ENCODE assay signal across 11 cellular contexts in the genomic region with DNA sequence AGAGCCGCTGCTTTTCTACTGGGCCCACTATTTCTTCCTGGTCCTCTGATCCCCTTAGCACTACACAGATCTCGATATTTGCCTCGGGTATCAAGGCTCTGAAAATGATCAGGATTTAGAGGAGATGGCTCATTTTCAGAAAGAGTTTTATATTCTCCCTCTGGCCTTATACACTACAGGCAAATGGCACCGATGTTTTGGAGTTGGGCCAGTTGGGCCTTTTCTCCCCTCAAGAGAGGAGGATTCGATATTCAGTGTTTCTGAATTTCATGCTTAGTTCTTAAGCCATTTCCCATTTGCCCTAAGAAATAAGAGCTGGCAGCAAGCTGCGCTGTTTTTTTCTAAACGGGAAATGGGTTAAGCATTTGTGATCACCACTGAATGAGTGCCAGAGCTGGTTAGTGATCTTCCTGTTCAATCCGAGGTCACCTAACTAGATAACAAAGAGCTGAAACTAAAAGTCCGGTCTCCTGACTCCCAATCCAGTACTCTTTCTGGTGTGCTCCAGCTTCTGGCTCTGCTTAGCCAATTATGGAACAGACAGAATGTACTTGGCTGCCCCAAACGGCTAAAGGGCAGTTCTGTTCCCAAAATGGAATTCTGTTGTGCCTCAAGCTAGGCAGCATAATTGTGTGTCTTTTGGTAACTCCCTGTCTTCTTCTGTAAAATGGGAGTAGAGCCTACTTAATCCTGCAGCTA. TPM values are rescaled to one million over a fixed set of nuclear protein-coding genes. Genes with fewer than 3 reads are reported as not detected.
DNase-seq lines count a peak whose midpoint lies in the region; ATAC-seq and TF ChIP-seq lines count a peak whose summit lies in the region.
"Had no signal": no experiment of that assay in that cellular context is flagged by ENCODE, and none has a peak within 500 bp of the region (broad histone marks: within the 10 kb centered on the region; RNA-seq: fewer than 3 reads in every experiment).

No MANE protein-coding gene starts in this region.

- H3K9ac ChIP-seq in colonic mucosa (ENCODE audit: low read depth in 2 of 2, low read length in 2 of 2): no peak overlapping the region

- H3K4me3 Mint-ChIP-seq in natural killer cell: no peak overlapping the region

- TF ChIP-seq CTCF in heart right ventricle (IDR thresholded peaks at IDR 0.05) (no peak), colonic mucosa (IDR thresholded peaks at IDR 0.05) (no peak), natural killer cell (IDR thresholded peaks at IDR 0.05) (no peak), upper lobe of left lung (IDR thresholded peaks at IDR 0.05) (no peak)

- no peak for TF ChIP-seq EP300 in upper lobe of left lung (IDR thresholded peaks at IDR 0.05)

- peaks cover 0 to 4% of the 10 kb centered on the region in 2 donors for H3K27me3 Mint-ChIP-seq in natural killer cell (ENCODE audit: low read depth in 2 of 2)
- H3K27me3 Mint-ChIP-seq: activated naive CD8-positive, alpha-beta T cell had no signal

- no peak for TF ChIP-seq POLR2A in upper lobe of left lung (IDR thresholded peaks at IDR 0.05)

- H3K27me3 ChIP-seq in heart right ventricle: no peaks in the 10 kb centered on the region
- no peaks in the 10 kb centered on the region for H3K27me3 ChIP-seq in colonic mucosa
- no peaks in the 10 kb centered on the region for H3K27me3 ChIP-seq in upper lobe of left lung

- H3K27ac ChIP-seq in heart right ventricle (peak overlapping the region in 9 of 10 donors; percentile 94 to 99 (median 99)), colonic mucosa (peak overlapping the region; percentile 97), upper lobe of left lung (peak overlapping the region in 3 of 4 donors; percentile 21 to 99 (median 97))

- H3K4me1 ChIP-seq in heart right ventricle (peaks cover 3 to 41% (median 34%) of the 10 kb centered on the region in 9 donors), colonic mucosa (peaks cover 7% of the 10 kb centered on the region), upper lobe of left lung (peaks cover 16 to 30% (median 24%) of the 10 kb centered on the region in 4 donors)

- no peak overlapping the region for H3K4me3 ChIP-seq in heart right ventricle
- no peak overlapping the region for H3K4me3 ChIP-seq in colonic mucosa
- H3K4me3 ChIP-seq in upper lobe of left lung: peak overlapping the region in 2 of 4 donors; percentile 72 to 94

- peak overlapping the region; percentile 94 to 95 for H3K27ac Mint-ChIP-seq in natural killer cell

- H3K9me3 ChIP-seq in heart right ventricle: no peaks in the 10 kb centered on the region
- no peaks in the 10 kb centered on the region for H3K9me3 ChIP-seq in colonic mucosa
- no peaks in the 10 kb centered on the region for H3K9me3 ChIP-seq in upper lobe of left lung

- H3K9me3 Mint-ChIP-seq in natural killer cell: no peaks in the 10 kb centered on the region

- DNase-seq in heart right ventricle: no peak
- no peak for DNase-seq in cardiac septum (ENCODE audit: low spot score)
- DNase-seq in colonic mucosa: no peak
- no peak for DNase-seq in natural killer cell
- DNase-seq in upper lobe of left lung: no peak
- no peak for DNase-seq in NK-92 (lab: John Stamatoyannopoulos, UW; ENCODE audit: unreplicated experiment)
- DNase-seq: Kasumi-1, NCI-H526 treated with DMSO at 0.1 percent for 48 hours had no signal

- ATAC-seq in heart right ventricle (peak in 1 of 8 donors; percentile 25), natural killer cell (no peak), upper lobe of left lung (ENCODE audit: low FRiP score in 2 of 2) (no peak), GM19035 (IDR thresholded peaks at IDR 0.05; ENCODE audit: unreplicated experiment) (no peak), GM21367 (IDR thresholded peaks at IDR 0.05; ENCODE audit: unreplicated experiment) (no peak)

- intact Hi-C loops in heart right ventricle (cut with DNase I) (loop anchor here in 3 of 10 donors (10.0 kb wide), 2 partner anchors 491 to 501 kb away; a partner anchor contains a TSS), cardiac septum (cut with DNase I) (no loop called here), colonic mucosa (cut with DNase I) (no loop called here), natural killer cell (cut with micrococcal nuclease) (no loop called here)

- H3K36me3 ChIP-seq in heart right ventricle: peaks cover 0 to 1% (median 0%) of the 10 kb centered on the region in 9 donors
- H3K36me3 ChIP-seq in colonic mucosa: no peaks in the 10 kb centered on the region
- H3K36me3 ChIP-seq in upper lobe of left lung: no peaks in the 10 kb centered on the region

- no peaks in the 10 kb centered on the region for H3K36me3 Mint-ChIP-seq in natural killer cell
- H3K36me3 Mint-ChIP-seq: activated naive CD8-positive, alpha-beta T cell had no signal

- H3K4me1 Mint-ChIP-seq in natural killer cell: peaks cover 21 to 28% of the 10 kb centered on the region in 2 donors

- WGBS in heart right ventricle, 2 donors: 69 to 84% methylated on average over 10 of the region's 10 CpGs
- 84 to 85% methylated on average over 10 of the region's 10 CpGs for WGBS in upper lobe of left lung, 2 donors

RNA-seq across cellular contexts. Expression of a gene that starts 1.3 kb away (rescaled TPM):
- 10 to 100 TPM; 29.3 to 48.7 (median 37.5) TPM for total RNA-seq in heart right ventricle
- 10 to 100 TPM; 10.3 to 12.2 TPM for polyA plus RNA-seq in heart right ventricle
- 20.4 TPM for total RNA-seq in cardiac septum
- total RNA-seq in colonic mucosa: 10 to 100 TPM; 66.1 to 66.4 TPM
- total RNA-seq in natural killer cell: 10 to 100 TPM in 1 of 3 donors, 1 to 10 TPM in 2; 7.6 to 11.8 (median 9.0) TPM
- 10 to 100 TPM; 16.8 to 39.2 (median 27.6) TPM for total RNA-seq in upper lobe of left lung

RNA-seq across cellular contexts. Expression of a gene that starts 25.1 kb away (rescaled TPM):
- total RNA-seq in heart right ventricle (10 to 100 TPM; 41.8 to 54.6 (median 48.4) TPM), cardiac septum (46.0 TPM), colonic mucosa (10 to 100 TPM; 34.6 to 43.9 TPM), natural killer cell (10 to 100 TPM; 39.6 to 49.7 (median 40.5) TPM), upper lobe of left lung (10 to 100 TPM; 28.0 to 61.3 (median 42.4) TPM)
- polyA plus RNA-seq in heart right ventricle: 10 to 100 TPM; 62.9 to 97.3 TPM

RNA-seq across cellular contexts. Expression of a gene that starts 43.0 kb away (rescaled TPM):
- total RNA-seq in heart right ventricle (10 to 100 TPM; 17.3 to 31.5 (median 22.6) TPM), cardiac septum (21.9 TPM), colonic mucosa (10 to 100 TPM; 34.0 to 49.7 TPM), natural killer cell (10 to 100 TPM; 48.6 to 70.4 (median 69.2) TPM), upper lobe of left lung (10 to 100 TPM; 18.6 to 49.8 (median 33.8) TPM)
- polyA plus RNA-seq in heart right ventricle: 10 to 100 TPM; 61.1 to 67.3 TPM

RNA-seq across cellular contexts. Expression of a gene that starts 52.9 kb away (rescaled TPM):
- total RNA-seq in heart right ventricle: 1 to 10 TPM in 1 of 10 donors, under 1 TPM in 9; 0.12 to 2.0 (median 0.42) TPM
- under 1 TPM; 0.04 to 0.66 TPM for polyA plus RNA-seq in heart right ventricle
- 0.43 TPM for total RNA-seq in cardiac septum
- total RNA-seq in colonic mucosa: 1 to 10 TPM in 1 of 2 donors, under 1 TPM in 1; 0.50 to 1.1 TPM
- 10 to 100 TPM; 16.0 to 23.9 (median 20.5) TPM for total RNA-seq in natural killer cell
- 1 to 10 TPM in 2 of 6 donors, under 1 TPM in 2, not detected in 2; 0.37 to 1.3 (median 0.77) TPM for total RNA-seq in upper lobe of left lung
